Comparison of ENCODE assay signal across 22 cellular contexts in genomic region chr3:11244131-11244677, GRCh38. TPM values are rescaled to one million over a fixed set of nuclear protein-coding genes. Genes with fewer than 3 reads are reported as not detected.
DNase-seq lines count a peak whose midpoint lies in the region; ATAC-seq, FAIRE-seq and TF ChIP-seq lines count a peak whose summit lies in the region.
"Had no signal": no experiment of that assay in that cellular context is flagged by ENCODE, and none has a peak within 500 bp of the region (broad histone marks: within the 10 kb centered on the region; RNA-seq: fewer than 3 reads in every experiment).

No MANE protein-coding gene starts in this region.

- no peaks in the 10 kb centered on the region for H3K36me3 ChIP-seq in neural progenitor cell
- H3K36me3 ChIP-seq: cardiac muscle cell, Peyer's patch, upper lobe of left lung had no signal

- H3K36me3 Mint-ChIP-seq in neural progenitor cell (no peaks in the 10 kb centered on the region), endothelial cell (ENCODE audit: low read depth, unreplicated experiment) (no peaks in the 10 kb centered on the region)

- in situ Hi-C loops in SK-MEL-5 (cut with HindIII; ENCODE audit: low pct_unique_long_range_greater_than_20kb, low sequenced_read_pairs), result no loop called here

- no peaks in the 10 kb centered on the region for H3K79me2 ChIP-seq in neural progenitor cell (ENCODE audit: low read depth)
- H3K79me2 ChIP-seq: parathyroid adenoma had no signal

- no peaks in the 10 kb centered on the region for H4K20me1 ChIP-seq in neural progenitor cell (ENCODE audit: low read depth)

- H3K4me1 ChIP-seq in neural progenitor cell, result no peaks in the 10 kb centered on the region
- H3K4me1 ChIP-seq: BLaER1 treated with 17β-estradiol and CSF1 and Interleukin-3, amounts not matched to agents 10 nM and 100 nM; parathyroid adenoma; Peyer's patch; upper lobe of left lung had no signal

- no peaks in the 10 kb centered on the region for H3K27me3 ChIP-seq in neural progenitor cell
- H3K27me3 ChIP-seq: BLaER1 treated with 17β-estradiol and CSF1 and Interleukin-3, amounts not matched to agents 10 nM and 100 nM; cardiac muscle cell; Peyer's patch; upper lobe of left lung had no signal

- no peak overlapping the region for H3K4me2 ChIP-seq in neural progenitor cell
- H3K4me2 ChIP-seq: BLaER1 treated with 17β-estradiol and CSF1 and Interleukin-3, amounts not matched to agents 10 nM and 100 nM; smooth muscle cell had no signal

- peak; percentile 23 for FAIRE-seq in H54 (lab: Jason Lieb, UNC)

- no peaks in the 10 kb centered on the region for H3K4me1 Mint-ChIP-seq in neural progenitor cell
- no peaks in the 10 kb centered on the region for H3K4me1 Mint-ChIP-seq in endothelial cell (ENCODE audit: unreplicated experiment)

- H3K4me3 Mint-ChIP-seq in neural progenitor cell (no peak overlapping the region), endothelial cell (ENCODE audit: unreplicated experiment) (no peak overlapping the region)
- H3K4me3 Mint-ChIP-seq: activated CD8-positive, alpha-beta memory T cell treated with anti-CD3 and anti-CD28 coated beads, Interleukin-2, amount 10 ng/mL, durations not matched to agents 7 days and 5 days; activated naive CD4-positive, alpha-beta T cell treated with anti-CD3 and anti-CD28 coated beads for 36 hours; stimulated activated memory B cell treated with anti-CD40 and anti-IgM and Interleukin-4, amounts not matched to agents 10 μg/mL and 1 μg/mL and 100 μg/mL, for 72 hours; T-helper 1 cell treated with Interleukin-12 subunit alpha and Interleukin-12 subunit beta and Interleukin-4 antibody, amounts not matched to agents 30 μg/mL and 1 μg/mL, for 36 hours had no signal

- no peaks in the 10 kb centered on the region for H3K9me3 ChIP-seq in neural progenitor cell (ENCODE audit: low read depth)
- H3K9me3 ChIP-seq: Peyer's patch, upper lobe of left lung had no signal

- TF ChIP-seq POLR2A in H54 (IDR thresholded peaks at IDR 0.05; ENCODE audit: low read depth, low read length), result no peak

- peak overlapping the region; percentile 68 for H3K27ac ChIP-seq in epithelial cell of prostate
- no peak overlapping the region for H3K27ac ChIP-seq in neural progenitor cell
- H3K27ac ChIP-seq: BLaER1 treated with 17β-estradiol and CSF1 and Interleukin-3, amounts not matched to agents 10 nM and 100 nM; cardiac muscle cell; parathyroid adenoma; Peyer's patch; upper lobe of left lung had no signal

- H3K9me3 Mint-ChIP-seq in neural progenitor cell, result no peaks in the 10 kb centered on the region
- H3K9me3 Mint-ChIP-seq in endothelial cell (ENCODE audit: unreplicated experiment), result no peaks in the 10 kb centered on the region
- H3K9me3 Mint-ChIP-seq: stimulated activated memory B cell treated with anti-CD40 and anti-IgM and Interleukin-4, amounts not matched to agents 10 μg/mL and 1 μg/mL and 100 μg/mL, for 72 hours had no signal

- H3K9ac ChIP-seq in neural progenitor cell, result no peak overlapping the region
- H3K9ac ChIP-seq: BLaER1 treated with 17β-estradiol and CSF1 and Interleukin-3, amounts not matched to agents 10 nM and 100 nM; parathyroid adenoma had no signal

- H3K27me3 Mint-ChIP-seq in neural progenitor cell (ENCODE audit: insufficient read depth, low read depth) (peaks cover 4% of the 10 kb centered on the region), endothelial cell (ENCODE audit: unreplicated experiment) (no peaks in the 10 kb centered on the region)

- H2AFZ ChIP-seq in neural progenitor cell (replicated peaks), result peak overlapping the region; percentile 72
- H2AFZ ChIP-seq: parathyroid adenoma had no signal

- H3F3A ChIP-seq in neural progenitor cell (ENCODE audit: low read depth), result no peaks in the 10 kb centered on the region

- DNase-seq in H54 (ENCODE audit: insufficient read length, low spot score), result peak; percentile 35
- DNase-seq in SK-MEL-5 (ENCODE audit: low read depth, low spot score), result peak; percentile 30
- no peak for DNase-seq in epithelial cell of prostate (ENCODE audit: low read depth, low spot score)
- DNase-seq in neural progenitor cell (ENCODE audit: low spot score), result no peak
- no peak for DNase-seq in iPS-NIHi7 (ENCODE audit: extremely low spot score)
- DNase-seq in 8988T, result no peak
- no peak for DNase-seq in endothelial cell (ENCODE audit: low spot score)
- DNase-seq: activated CD8-positive, alpha-beta memory T cell treated with anti-CD3 and anti-CD28 coated beads, Interleukin-2, amount 10 ng/mL, durations not matched to agents 7 days and 5 days; activated naive CD4-positive, alpha-beta T cell treated with anti-CD3 and anti-CD28 coated beads for 36 hours; H7; NCI-H1930; NCI-H524 treated with DMSO at 0.1 percent for 48 hours; Peyer's patch; upper lobe of left lung had no signal

- no peak overlapping the region for H3K4me3 ChIP-seq in neural progenitor cell
- H3K4me3 ChIP-seq: BLaER1 treated with 17β-estradiol and CSF1 and Interleukin-3, amounts not matched to agents 10 nM and 100 nM; cardiac muscle cell; Peyer's patch; smooth muscle cell; upper lobe of left lung had no signal

- no peak for ATAC-seq in GM19035 (IDR thresholded peaks at IDR 0.05; ENCODE audit: unreplicated experiment)
- ATAC-seq: activated CD4-positive, CD25-positive, alpha-beta regulatory T cell treated with anti-CD3 and anti-CD28 coated beads, Interleukin-2, amount 50 U/mL, for 24 hours; activated CD8-positive, alpha-beta memory T cell treated with anti-CD3 and anti-CD28 coated beads, Interleukin-2, amount 10 ng/mL, durations not matched to agents 7 days and 5 days; stimulated activated memory B cell treated with anti-CD40 and anti-IgM and Interleukin-4, amounts not matched to agents 10 μg/mL and 1 μg/mL and 100 μg/mL, for 72 hours had no signal

- no peak for TF ChIP-seq CTCF in neural progenitor cell (IDR thresholded peaks at IDR 0.05)
- TF ChIP-seq CTCF in endothelial cell (IDR thresholded peaks at IDR 0.05; ENCODE audit: unreplicated experiment), result no peak

- H3K27ac Mint-ChIP-seq in neural progenitor cell (no peak overlapping the region), endothelial cell (ENCODE audit: unreplicated experiment) (no peak overlapping the region)
- H3K27ac Mint-ChIP-seq: activated CD8-positive, alpha-beta memory T cell treated with anti-CD3 and anti-CD28 coated beads, Interleukin-2, amount 10 ng/mL, durations not matched to agents 7 days and 5 days; activated naive CD4-positive, alpha-beta T cell treated with anti-CD3 and anti-CD28 coated beads for 36 hours; stimulated activated memory B cell treated with anti-CD40 and anti-IgM and Interleukin-4, amounts not matched to agents 10 μg/mL and 1 μg/mL and 100 μg/mL, for 72 hours; T-helper 1 cell treated with Interleukin-12 subunit alpha and Interleukin-12 subunit beta and Interleukin-4 antibody, amounts not matched to agents 30 μg/mL and 1 μg/mL, for 36 hours had no signal

RNA-seq across cellular contexts. Expression of gene ATG7, which starts 28.0 kb away (rescaled TPM):
- total RNA-seq in SK-MEL-5 (2014; rRNA removed; shearing (Covaris generic)), result 30.0 and 30.7 TPM in 2 replicates
- 40.8 and 44.6 TPM in 2 replicates for polyA plus RNA-seq in SK-MEL-5 (2015; cell fraction: cytosol; rRNA removed)
- polyA plus RNA-seq in SK-MEL-5 (2015; cell fraction: nucleus; rRNA removed), result 40.2 and 55.7 TPM in 2 replicates
- 35.5 and 53.5 TPM in 2 replicates for total RNA-seq in neural progenitor cell (ENCODE audit: low replicate concordance)
- total RNA-seq in endothelial cell (ENCODE audit: unreplicated experiment), result 30.6 TPM

Comparison
In these comparisons a context has a peak if more than half of its experiments do, and no peak if none do; other contexts are left out.
1. DNase-seq: peak in H54 (single experiment) and SK-MEL-5 (single experiment); none in epithelial cell of prostate (single experiment), neural progenitor cell (single experiment), iPS-NIHi7 (single experiment), 8988T (single experiment) and endothelial cell (single experiment).